ENCODE assay signal across 30 cellular contexts in genomic region chr12:111320233-111321050, GRCh38.
"Had no signal": no experiment of that assay in that cellular context is flagged by ENCODE, and none has a peak within 500 bp of the region (broad histone marks: within the 10 kb centered on the region; RNA-seq: fewer than 3 reads in every experiment).

No MANE protein-coding gene starts in this region.

- H3K27me3 Mint-ChIP-seq: activated naive CD8-positive, alpha-beta T cell; activated naive CD8-positive, alpha-beta T cell treated with anti-CD3 and anti-CD28 coated beads, Interleukin-2, amount 50 U/mL, for 24 hours had no signal

- H3K27me3 ChIP-seq: body of pancreas had no signal

- H3K4me1 ChIP-seq: adrenal gland, body of pancreas, esophagus squamous epithelium had no signal

- H3K27ac ChIP-seq: adrenal gland, body of pancreas, esophagus squamous epithelium, WERI-Rb-1 had no signal

- H3K4me3 ChIP-seq: adrenal gland, body of pancreas, esophagus squamous epithelium had no signal

- H3K4me3 Mint-ChIP-seq: activated B cell treated with CpG ODN at 0.5 μM for 24 hours; activated CD8-positive, alpha-beta T cell treated with anti-CD3 and anti-CD28 coated beads for 36 hours; activated naive CD8-positive, alpha-beta T cell; activated naive CD8-positive, alpha-beta T cell treated with anti-CD3 and anti-CD28 coated beads, Interleukin-2, amount 50 U/mL, for 24 hours; activated T-cell treated with anti-CD3 and anti-CD28 coated beads, Interleukin-2, amount 50 U/mL, for 4 hours; activated T-helper 17 cell treated with anti-CD3 and anti-CD28 coated beads, Interleukin-2, amount 50 U/mL, for 72 hours; effector memory CD8-positive, alpha-beta T cell; T-helper 17 cell; T-helper 2 cell treated with Interferon-gamma antibody and Interleukin-4, amounts not matched to agents 5 μg/mL and 100 μg/mL, for 36 hours had no signal

- ATAC-seq: activated CD4-positive, CD25-positive, alpha-beta regulatory T cell treated with anti-CD3 and anti-CD28 coated beads, Interleukin-2, amount 50 U/mL, for 24 hours; activated CD8-positive, alpha-beta T cell treated with anti-CD3 and anti-CD28 coated beads for 36 hours; activated naive CD8-positive, alpha-beta T cell treated with anti-CD3 and anti-CD28 coated beads, Interleukin-2, amount 50 U/mL, for 24 hours; activated T-cell treated with anti-CD3 and anti-CD28 coated beads, Interleukin-2, amount 50 U/mL, for 4 hours; activated T-helper 17 cell treated with anti-CD3 and anti-CD28 coated beads, Interleukin-2, amount 50 U/mL, for 72 hours; effector memory CD8-positive, alpha-beta T cell; T-helper 17 cell had no signal

- H3K9me3 ChIP-seq: adrenal gland, body of pancreas, esophagus squamous epithelium had no signal

- H3K9me3 Mint-ChIP-seq: activated B cell treated with CpG ODN at 0.5 μM for 24 hours; activated CD8-positive, alpha-beta T cell treated with anti-CD3 and anti-CD28 coated beads for 36 hours; activated naive CD8-positive, alpha-beta T cell treated with anti-CD3 and anti-CD28 coated beads, Interleukin-2, amount 50 U/mL, for 24 hours; activated T-cell treated with anti-CD3 and anti-CD28 coated beads, Interleukin-2, amount 50 U/mL, for 4 hours; activated T-helper 17 cell treated with anti-CD3 and anti-CD28 coated beads, Interleukin-2, amount 50 U/mL, for 72 hours; effector memory CD8-positive, alpha-beta T cell; T-helper 2 cell treated with Interferon-gamma antibody and Interleukin-4, amounts not matched to agents 5 μg/mL and 100 μg/mL, for 36 hours had no signal

- DNase-seq: activated B cell treated with CpG ODN at 0.5 μM for 24 hours; activated CD4-positive, alpha-beta T cell treated with anti-CD3 and anti-CD28 coated beads for 48 hours; activated CD4-positive, alpha-beta T cell treated with anti-CD3 and anti-CD28 coated beads, Interleukin-2, amount 50 U/mL, for 1 hour; activated CD4-positive, alpha-beta T cell treated with anti-CD3 and anti-CD28 coated beads, Interleukin-2, amount 50 U/mL, for 48 hours; activated CD8-positive, alpha-beta memory T cell treated with anti-CD3 and anti-CD28 coated beads for 24 hours; activated CD8-positive, alpha-beta T cell treated with anti-CD3 and anti-CD28 coated beads for 36 hours; activated effector memory CD4-positive, alpha-beta T cell treated with Interleukin-2 at 50 U/mL for 16 hours; activated gamma-delta T cell treated with Interleukin-2 at 50 U/mL for 16 hours; activated naive CD4-positive, alpha-beta T cell treated with anti-CD3 and anti-CD28 coated beads, Interleukin-2, amount 50 U/mL, for 16 hours; activated naive CD4-positive, alpha-beta T cell treated with Interleukin-2 at 50 U/mL for 16 hours; activated naive CD8-positive, alpha-beta T cell treated with anti-CD3 and anti-CD28 coated beads, Interleukin-2, amount 50 U/mL, for 24 hours; activated T-cell treated with anti-CD3 and anti-CD28 coated beads, Interleukin-2, amount 50 U/mL, for 4 hours; adrenal gland; amygdala; aorta; body of pancreas; cortex of kidney; dermis blood vessel endothelial cell; effector CD4-positive, alpha-beta T cell; effector memory CD8-positive, alpha-beta T cell; erythroblast; esophagus squamous epithelium; T-helper 1 cell; T-helper 17 cell; T1000; WERI-Rb-1 had no signal

- H3K36me3 ChIP-seq: adrenal gland, esophagus squamous epithelium, WERI-Rb-1 had no signal

- H3K4me1 Mint-ChIP-seq: activated B cell treated with CpG ODN at 0.5 μM for 24 hours; activated naive CD8-positive, alpha-beta T cell treated with anti-CD3 and anti-CD28 coated beads, Interleukin-2, amount 50 U/mL, for 24 hours; activated T-helper 17 cell treated with anti-CD3 and anti-CD28 coated beads, Interleukin-2, amount 50 U/mL, for 72 hours; T-helper 17 cell had no signal

- H3K27ac Mint-ChIP-seq: activated B cell treated with CpG ODN at 0.5 μM for 24 hours; activated CD8-positive, alpha-beta T cell treated with anti-CD3 and anti-CD28 coated beads for 36 hours; activated naive CD8-positive, alpha-beta T cell; activated naive CD8-positive, alpha-beta T cell treated with anti-CD3 and anti-CD28 coated beads, Interleukin-2, amount 50 U/mL, for 24 hours; activated T-helper 17 cell treated with anti-CD3 and anti-CD28 coated beads, Interleukin-2, amount 50 U/mL, for 72 hours; effector memory CD8-positive, alpha-beta T cell; T-helper 17 cell; T-helper 2 cell treated with Interferon-gamma antibody and Interleukin-4, amounts not matched to agents 5 μg/mL and 100 μg/mL, for 36 hours had no signal
